ENCODE assay signal across 13 cellular contexts in genomic region chr12:70240677-70241076, GRCh38. TPM values are rescaled to one million over a fixed set of nuclear protein-coding genes. Genes with fewer than 3 reads are reported as not detected.
DNase-seq lines count a peak whose midpoint lies in the region; ATAC-seq, FAIRE-seq and TF ChIP-seq lines count a peak whose summit lies in the region.
"Had no signal": no experiment of that assay in that cellular context is flagged by ENCODE, and none has a peak within 500 bp of the region (broad histone marks: within the 10 kb centered on the region; RNA-seq: fewer than 3 reads in every experiment).

No MANE protein-coding gene starts in this region.

- ATAC-seq in CD4-positive, CD25-positive, alpha-beta regulatory T cell (ENCODE audit: low read depth in 2 of 2) = no peak
- no peak for ATAC-seq in HG03354 (IDR thresholded peaks at IDR 0.05; ENCODE audit: poor library complexity, severe bottlenecking, unreplicated experiment)
- ATAC-seq: mucosa of descending colon had no signal

- no peak overlapping the region for H3K4me3 ChIP-seq in CD4-positive, CD25-positive, alpha-beta regulatory T cell (ENCODE audit: low read depth, low read length)
- no peak overlapping the region for H3K4me3 ChIP-seq in vagina
- H3K4me3 ChIP-seq: mucosa of descending colon, tibial nerve had no signal

- H3K36me3 ChIP-seq in CD4-positive, CD25-positive, alpha-beta regulatory T cell (ENCODE audit: control insufficient read depth, insufficient read depth, low read length) = peaks cover 27% of the 10 kb centered on the region
- H3K36me3 ChIP-seq in vagina = peaks cover 0 to 18% of the 10 kb centered on the region in 2 donors

- H3K27me3 ChIP-seq in CD4-positive, CD25-positive, alpha-beta regulatory T cell (ENCODE audit: control insufficient read depth, insufficient read depth, low read length) = no peaks in the 10 kb centered on the region
- H3K27me3 ChIP-seq in vagina = no peaks in the 10 kb centered on the region
- H3K27me3 ChIP-seq: tibial nerve had no signal

- DNase-seq in CD4-positive, CD25-positive, alpha-beta regulatory T cell = peak in 1 of 3 donors; percentile 40
- DNase-seq in GM19239 (ENCODE audit: insufficient read length, low spot score) (no peak), myocyte (ENCODE audit: low read depth) (peak; percentile 17), vagina (ENCODE audit: extremely low spot score in 2 of 2) (no peak), C1 segment of cervical spinal cord (lab: John Stamatoyannopoulos, UW) (no peak), NCI-H82 treated with DMSO at 0.1 percent for 48 hours (lab: John Stamatoyannopoulos, UW; ENCODE audit: unreplicated experiment) (no peak)
- no peak for DNase-seq in T-helper 2 cell treated with Interferon-gamma antibody and Interleukin-4, amounts not matched to agents 5 μg/mL and 100 μg/mL, for 36 hours (ENCODE audit: low spot score)
- DNase-seq: kidney, mucosa of descending colon, NCI-H2081, NCI-H748 treated with DMSO at 0.1 percent for 48 hours had no signal

- H3K4me1 ChIP-seq in CD4-positive, CD25-positive, alpha-beta regulatory T cell (ENCODE audit: control insufficient read depth, insufficient read depth, low read length, poor library complexity, severe bottlenecking) = peaks cover 38% of the 10 kb centered on the region
- H3K4me1 ChIP-seq in vagina = peaks cover 34% of the 10 kb centered on the region

- peaks cover 25 to 48% (median 41%) of the 10 kb centered on the region in 4 donors for H3K4me1 Mint-ChIP-seq in CD4-positive, CD25-positive, alpha-beta regulatory T cell
- H3K4me1 Mint-ChIP-seq in T-helper 2 cell treated with Interferon-gamma antibody and Interleukin-4, amounts not matched to agents 5 μg/mL and 100 μg/mL, for 36 hours (ENCODE audit: low read depth) = peaks cover 36% of the 10 kb centered on the region

- intact Hi-C loops in vagina (cut with DNase I) = no loop called here

- peak overlapping the region in 1 of 3 donors; percentile 24 for H3K27ac Mint-ChIP-seq in CD4-positive, CD25-positive, alpha-beta regulatory T cell
- H3K27ac Mint-ChIP-seq in T-helper 2 cell treated with Interferon-gamma antibody and Interleukin-4, amounts not matched to agents 5 μg/mL and 100 μg/mL, for 36 hours = peak overlapping the region; percentile 46

- no peak for TF ChIP-seq POLR2A in vagina (IDR thresholded peaks at IDR 0.05)

- no peak for TF ChIP-seq CTCF in vagina (IDR thresholded peaks at IDR 0.05)

- peak; percentile 31 for FAIRE-seq in GM19239 (lab: Jason Lieb, UNC)
- FAIRE-seq: kidney had no signal

- peak overlapping the region; percentile 1 to 98 (median 18) for H3K4me3 Mint-ChIP-seq in CD4-positive, CD25-positive, alpha-beta regulatory T cell
- peak overlapping the region; percentile 67 for H3K4me3 Mint-ChIP-seq in T-helper 2 cell treated with Interferon-gamma antibody and Interleukin-4, amounts not matched to agents 5 μg/mL and 100 μg/mL, for 36 hours

- H3K27ac ChIP-seq in CD4-positive, CD25-positive, alpha-beta regulatory T cell (ENCODE audit: insufficient read depth, low read length, poor library complexity, severe bottlenecking) = no peak overlapping the region
- H3K27ac ChIP-seq in vagina = no peak overlapping the region

- H3K27me3 Mint-ChIP-seq in CD4-positive, CD25-positive, alpha-beta regulatory T cell = no peaks in the 10 kb centered on the region
- no peaks in the 10 kb centered on the region for H3K27me3 Mint-ChIP-seq in T-helper 2 cell treated with Interferon-gamma antibody and Interleukin-4, amounts not matched to agents 5 μg/mL and 100 μg/mL, for 36 hours (ENCODE audit: low read depth)

- peaks cover 0 to 1% of the 10 kb centered on the region in 2 experiments for H3K9me3 ChIP-seq in CD4-positive, CD25-positive, alpha-beta regulatory T cell (ENCODE audit: control insufficient read depth in 2 of 2, low read length in 2 of 2)
- no peaks in the 10 kb centered on the region for H3K9me3 ChIP-seq in vagina
- H3K9me3 ChIP-seq: mucosa of descending colon, tibial nerve had no signal

- H3K9me3 Mint-ChIP-seq in CD4-positive, CD25-positive, alpha-beta regulatory T cell = peaks cover 0 to 3% (median 0%) of the 10 kb centered on the region in 7 donors
- peaks cover 3% of the 10 kb centered on the region for H3K9me3 Mint-ChIP-seq in T-helper 2 cell treated with Interferon-gamma antibody and Interleukin-4, amounts not matched to agents 5 μg/mL and 100 μg/mL, for 36 hours

- peaks cover 27% of the 10 kb centered on the region for H3K36me3 Mint-ChIP-seq in CD4-positive, CD25-positive, alpha-beta regulatory T cell
- H3K36me3 Mint-ChIP-seq in T-helper 2 cell treated with Interferon-gamma antibody and Interleukin-4, amounts not matched to agents 5 μg/mL and 100 μg/mL, for 36 hours (ENCODE audit: low read depth) = peaks cover 59% of the 10 kb centered on the region

RNA-seq across cellular contexts. Expression of gene CNOT2, which starts 2.6 kb away (rescaled TPM):
- 121 TPM for total RNA-seq in CD4-positive, CD25-positive, alpha-beta regulatory T cell
- polyA plus RNA-seq in CD4-positive, CD25-positive, alpha-beta regulatory T cell = 100 to 1,000 TPM in 2 of 4 donors, 10 to 100 TPM in 2; 78.5 to 137 (median 97.4) TPM
- total RNA-seq in myocyte (85.9 and 112 TPM in 2 replicates), vagina (176 TPM)
- polyA plus RNA-seq in myocyte (2012) = 39.5 TPM
